In the genomic region with DNA sequence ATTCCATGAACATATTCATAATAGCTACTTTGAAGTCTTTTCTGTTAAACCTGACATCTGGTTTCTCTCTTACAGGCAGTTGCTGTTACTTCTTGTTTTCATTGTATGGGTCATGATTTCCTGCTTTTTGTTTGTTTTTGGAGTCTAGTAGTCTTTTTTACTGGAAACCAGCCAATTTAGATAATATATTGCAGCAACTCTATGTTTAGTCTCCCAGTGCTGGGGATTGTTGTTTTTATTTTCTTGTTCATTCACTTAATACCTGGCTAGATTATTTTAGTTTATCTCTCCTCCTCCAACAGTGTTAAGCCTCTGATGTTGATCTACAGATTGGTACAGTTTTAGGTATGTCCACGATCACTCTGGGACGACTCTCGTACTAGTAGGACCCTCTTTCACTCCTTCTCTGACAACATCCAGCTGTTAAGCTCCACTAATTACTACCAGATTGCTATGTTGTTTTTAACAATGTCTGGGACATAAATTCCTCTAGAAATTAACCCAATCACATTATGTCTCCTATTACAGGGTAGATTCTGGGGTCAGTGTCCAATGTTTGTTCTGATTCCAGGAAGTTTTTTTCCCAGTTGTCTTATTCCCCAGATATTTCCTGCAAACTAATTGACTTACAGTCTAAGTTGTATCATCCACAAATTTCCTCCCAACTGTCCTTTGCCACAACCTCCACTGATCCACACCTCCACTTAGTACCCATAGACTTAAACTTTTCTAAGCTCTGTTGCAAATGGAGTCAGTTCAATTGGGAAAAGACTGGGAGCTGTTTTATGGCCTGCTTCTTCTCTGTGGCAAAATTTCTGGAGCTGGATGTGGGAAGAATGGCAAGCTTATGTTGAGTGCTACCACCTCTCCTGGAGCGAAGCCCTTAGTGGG, we compare ENCODE assay signal across 12 cellular contexts.
A peak's percentile ranks its signal among the peaks of the same experiment; 100 is the strongest.
DNase-seq lines count a peak whose midpoint lies in the region; ATAC-seq and TF ChIP-seq lines count a peak whose summit lies in the region.
"Had no signal": no experiment of that assay in that cellular context is flagged by ENCODE, and none has a peak within 500 bp of the region (broad histone marks: within the 10 kb centered on the region; RNA-seq: fewer than 3 reads in every experiment).

No MANE protein-coding gene starts in this region.

- no peak overlapping the region for H2AK5ac ChIP-seq in IMR-90 (ENCODE audit: low read depth, low read length)

- no peak overlapping the region for H3K4me3 ChIP-seq in AG04450 (ENCODE audit: low read depth, low read length)
- H3K4me3 ChIP-seq in IMR-90 (ENCODE audit: insufficient read depth, low read depth, low read length): no peak overlapping the region
- H3K4me3 ChIP-seq in astrocyte of the cerebellum (ENCODE audit: low read depth, low read length): no peak overlapping the region
- no peak overlapping the region for H3K4me3 ChIP-seq in coronary artery
- no peak overlapping the region for H3K4me3 ChIP-seq in osteoblast (ENCODE audit: insufficient read depth, low read length)

- H4K5ac ChIP-seq in IMR-90 (ENCODE audit: low read depth, low read length): peak overlapping the region; percentile 58; the same call in 1 of the 2 replicates

- H2AK9ac ChIP-seq in IMR-90 (replicated peaks; ENCODE audit: low read depth, low read length, poor library complexity): no peak overlapping the region

- WGBS in IMR-90 (ENCODE audit: extremely low coverage in 2 of 2, insufficient read length in 1 of 2), 2 experiments: no CpG with 5 or more reads among the region's 4 CpGs

- no peaks in the 10 kb centered on the region for H3K36me3 ChIP-seq in IMR-90 (ENCODE audit: control insufficient read depth, insufficient read depth, low read length)
- H3K36me3 ChIP-seq in osteoblast (ENCODE audit: insufficient read depth, low read length): no peaks in the 10 kb centered on the region

- no TSS peak for BruUV-seq in IMR-90 (replicated peaks; lab: Mats Ljungman, UMichigan)

- dilution Hi-C loops in IMR-90 (cut with HindIII; ENCODE audit: low sequenced_read_pairs, unreplicated experiment): no loop called here

- H3K27ac ChIP-seq in AG04450 (ENCODE audit: low read depth, low read length): no peak overlapping the region
- peak overlapping the region; percentile 74; the same call in 1 of the 2 replicates for H3K27ac ChIP-seq in IMR-90 (ENCODE audit: insufficient read depth, low read length)
- peak overlapping the region in 1 of 2 donors; percentile 1 for H3K27ac ChIP-seq in coronary artery
- no peak overlapping the region for H3K27ac ChIP-seq in osteoblast (ENCODE audit: low read depth, low read length)

- H4K8ac ChIP-seq in IMR-90 (ENCODE audit: low read depth in 2 of 2, low read length in 2 of 2): no peak overlapping the region

- no peak overlapping the region for H2BK120ac ChIP-seq in IMR-90 (ENCODE audit: low read depth, low read length)

- peak overlapping the region; percentile 23; the same call in 1 of the 2 replicates for H3K18ac ChIP-seq in IMR-90 (ENCODE audit: low read depth, low read length)

- no peak overlapping the region for H3K23ac ChIP-seq in IMR-90 (ENCODE audit: low read depth, low read length)

- POLR2A ChIA-PET in AG04450 (lab: Yijun Ruan, JAX) (no interaction called here), IMR-90 (lab: Charles Lee; ENCODE audit: unreplicated experiment) (no interaction called here)

- no peak overlapping the region for H3K14ac ChIP-seq in IMR-90 (replicated peaks; ENCODE audit: low read depth, low read length)

- ATAC-seq in IMR-90 (ENCODE audit: low read depth) (peak; percentile 24), GM21447 (IDR thresholded peaks at IDR 0.05; ENCODE audit: unreplicated experiment) (no peak)
- ATAC-seq: natural killer cell treated with Interleukin-12 subunit alpha and Interleukin-12 subunit beta and Interleukin-15 and Interleukin-18, amount 100 ng/mL, for 72 hours; stimulated activated naive CD8-positive, alpha-beta T cell treated with anti-CD3 and anti-CD28 coated beads, Interleukin-15, amount 100 ng/mL, for 72 hours had no signal

- TF ChIP-seq RAD21 in IMR-90 (IDR thresholded peaks at IDR 0.05; ENCODE audit: low read length): no peak

- H2AFZ ChIP-seq in IMR-90 (replicated peaks; ENCODE audit: low read length, poor library complexity): no peak overlapping the region
- no peak overlapping the region for H2AFZ ChIP-seq in osteoblast (ENCODE audit: low read length)

- no peak overlapping the region for H3K56ac ChIP-seq in IMR-90 (ENCODE audit: extremely low read depth, insufficient read depth, low read length)

- H3K4me1 ChIP-seq in IMR-90 (ENCODE audit: control insufficient read depth, insufficient read depth, low read length) (no peaks in the 10 kb centered on the region; the same call in 1 of the 2 replicates), osteoblast (ENCODE audit: insufficient read depth, low read length) (no peaks in the 10 kb centered on the region)

- no peak overlapping the region for H2BK5ac ChIP-seq in IMR-90 (ENCODE audit: low read depth, low read length, poor library complexity, severe bottlenecking)

- DNase-seq in AG04450 (ENCODE audit: low read depth, low spot score) (peak; percentile 30), IMR-90 (peak; percentile 59), astrocyte of the cerebellum (ENCODE audit: low read depth) (peak; percentile 29), iris pigment epithelial cell (ENCODE audit: low read depth) (peak; percentile 87), coronary artery (ENCODE audit: low spot score) (no peak), pons (ENCODE audit: low spot score) (no peak), osteoblast (ENCODE audit: insufficient read length, low spot score, missing footprints) (no peak)
- DNase-seq: activated effector memory CD4-positive, alpha-beta T cell treated with anti-CD3 and anti-CD28 coated beads, Interleukin-2, amount 50 U/mL, for 16 hours; CD8-positive, alpha-beta memory T cell; stimulated activated naive CD8-positive, alpha-beta T cell treated with anti-CD3 and anti-CD28 coated beads, Interleukin-15, amount 100 ng/mL, for 72 hours had no signal

- in situ Hi-C loops in IMR-90 (cut with MboI; ENCODE audit: low sequenced_read_pairs): no loop called here
- in situ Hi-C loops in astrocyte of the cerebellum (cut with HindIII; ENCODE audit: low sequenced_read_pairs): no loop called here

- H3K9ac ChIP-seq in IMR-90 (ENCODE audit: low read depth, low read length): no peak overlapping the region

- H3K4me2 ChIP-seq in IMR-90 (ENCODE audit: low read depth, low read length): no peak overlapping the region
- no peak overlapping the region for H3K4me2 ChIP-seq in osteoblast (ENCODE audit: insufficient read depth, low read length)

- no peak overlapping the region; the same call in 1 of the 2 replicates for H2BK20ac ChIP-seq in IMR-90 (ENCODE audit: low read depth, low read length)

- H3K4ac ChIP-seq in IMR-90 (ENCODE audit: low read depth, low read length): no peak overlapping the region

- no peak overlapping the region for H4K91ac ChIP-seq in IMR-90 (ENCODE audit: insufficient read depth, low read depth, low read length)

- H4K20me1 ChIP-seq in IMR-90 (ENCODE audit: insufficient read depth, low read length): no peaks in the 10 kb centered on the region
- no peaks in the 10 kb centered on the region for H4K20me1 ChIP-seq in osteoblast (ENCODE audit: insufficient read depth, low read length)

- no peaks in the 10 kb centered on the region for H3K79me1 ChIP-seq in IMR-90 (ENCODE audit: low read depth in 1 of 2, low read length in 2 of 2)

- H2BK15ac ChIP-seq in IMR-90 (ENCODE audit: low read depth, low read length): no peak overlapping the region

- no peak for TF ChIP-seq POLR2A in IMR-90 (IDR thresholded peaks at IDR 0.05; ENCODE audit: low read depth, low read length)

- H3K79me2 ChIP-seq in osteoblast (ENCODE audit: insufficient read depth, low read length): no peaks in the 10 kb centered on the region

- no peak for TF ChIP-seq CTCF in AG04450 (IDR thresholded peaks at IDR 0.05; ENCODE audit: low read depth, low read length)
- TF ChIP-seq CTCF in IMR-90 (conservative IDR thresholded peaks at IDR 0.05; ENCODE audit: low read depth, low read length): no peak
- TF ChIP-seq CTCF in astrocyte of the cerebellum (IDR thresholded peaks at IDR 0.05; ENCODE audit: low read depth, low read length, missing control alignments): no peak
- TF ChIP-seq CTCF in coronary artery (IDR thresholded peaks at IDR 0.05): no peak
- TF ChIP-seq CTCF in osteoblast (IDR thresholded peaks at IDR 0.05; ENCODE audit: extremely low read depth, low read depth, low read length): no peak

- H3K27me3 ChIP-seq in AG04450 (ENCODE audit: control insufficient read depth, insufficient read depth, low read length): no peaks in the 10 kb centered on the region
- H3K27me3 ChIP-seq in IMR-90 (ENCODE audit: control insufficient read depth, insufficient read depth, low read length): no peaks in the 10 kb centered on the region
- no peaks in the 10 kb centered on the region for H3K27me3 ChIP-seq in osteoblast (ENCODE audit: insufficient read depth, low read length)

- CTCF ChIA-PET in AG04450 (lab: Charles Lee): no interaction called here
- CTCF ChIA-PET in IMR-90 (lab: Yijun Ruan, JAX): no interaction called here

- H3K9me1 ChIP-seq in IMR-90 (ENCODE audit: insufficient read depth, low read length): no peaks in the 10 kb centered on the region

- H3K9me3 ChIP-seq in AG04450 (ENCODE audit: control insufficient read depth, insufficient read depth, low read length) (peaks cover 3% of the 10 kb centered on the region; the same call in 1 of the 2 replicates), IMR-90 (ENCODE audit: control insufficient read depth, insufficient read depth, low read length) (0 out of 2 replicates have a peak, but pooled peaks cover 2% of the 10 kb centered on the region), osteoblast (ENCODE audit: low read depth, low read length) (no peaks in the 10 kb centered on the region)

- intact Hi-C loops in IMR-90 (cut with micrococcal nuclease): no loop called here

TF ChIP-seq in IMR-90, 13 proteins besides CTCF, POLR2A, EP300 and RAD21 (continues in another document):
- no peak for TF ChIP-seq SMC3 (IDR thresholded peaks at IDR 0.05; ENCODE audit: low read depth, low read length)
- TF ChIP-seq MAZ (IDR thresholded peaks at IDR 0.05; ENCODE audit: borderline replicate concordance, low read depth, low read length): no peak
- TF ChIP-seq NFE2L2 (IDR thresholded peaks at IDR 0.05; ENCODE audit: low read depth, low read length): no peak
- no peak for TF ChIP-seq RCOR1 (IDR thresholded peaks at IDR 0.05; ENCODE audit: insufficient replicate concordance, low read length)
- TF ChIP-seq MXI1 (IDR thresholded peaks at IDR 0.05; ENCODE audit: borderline replicate concordance, low read depth, low read length): no peak
- no peak for TF ChIP-seq BHLHE40 (IDR thresholded peaks at IDR 0.05; ENCODE audit: low read depth, low read length)

Comparison
In these comparisons a context has a peak if more than half of its experiments do, and no peak if none do; other contexts are left out.
1. DNase-seq: peak in AG04450 (single experiment), IMR-90 (single experiment), astrocyte of the cerebellum (single experiment) and iris pigment epithelial cell (single experiment); none in coronary artery (single experiment), pons (single experiment) and osteoblast (single experiment).